17 cellular contexts compared by ENCODE assay signal in the genomic region with DNA sequence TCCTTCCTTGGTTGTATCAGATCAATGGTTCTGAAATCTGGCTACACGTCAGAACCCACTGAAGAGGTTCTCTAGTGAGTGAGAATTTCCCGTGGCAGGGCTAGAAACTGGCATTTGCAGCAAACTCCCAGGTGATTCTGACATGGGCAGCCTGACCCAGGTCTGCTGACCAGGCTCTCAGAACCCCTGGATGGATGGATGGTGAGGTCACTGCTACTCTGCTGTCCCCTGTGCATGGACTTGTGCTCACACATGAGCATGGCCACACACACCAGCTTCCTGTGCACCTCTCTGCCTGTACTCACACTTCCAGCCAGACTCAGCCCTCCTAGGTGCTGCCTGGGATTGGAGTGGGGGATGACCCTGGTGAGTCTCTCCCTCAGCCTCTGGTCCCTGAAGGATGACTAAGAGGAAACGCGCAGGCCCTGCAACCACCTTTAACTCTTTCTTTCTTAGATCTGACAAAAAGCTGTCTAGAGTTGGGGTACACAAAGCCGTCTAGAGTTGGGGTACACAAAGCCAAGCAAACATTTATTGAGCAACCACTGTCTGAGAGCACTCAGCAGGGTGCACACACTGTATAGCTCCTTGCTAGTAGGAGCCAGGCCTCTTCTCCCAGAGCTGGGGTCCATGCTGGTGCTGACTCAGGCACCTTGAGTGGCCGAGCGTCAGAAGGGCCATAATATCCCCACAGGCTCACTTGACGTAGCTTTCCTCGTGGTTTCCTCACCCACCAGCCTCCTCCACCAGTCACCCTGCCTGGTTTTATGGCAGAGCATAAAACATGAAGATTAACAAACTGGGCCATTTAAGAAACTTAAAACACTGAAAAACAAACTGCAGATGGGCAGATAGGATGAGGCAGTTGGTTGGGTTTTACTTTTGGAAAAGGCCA.
DNase-seq lines count a peak whose midpoint lies in the region; ATAC-seq, FAIRE-seq and TF ChIP-seq lines count a peak whose summit lies in the region.
"Had no signal": no experiment of that assay in that cellular context is flagged by ENCODE, and none has a peak within 500 bp of the region (broad histone marks: within the 10 kb centered on the region; RNA-seq: fewer than 3 reads in every experiment).

No MANE protein-coding gene starts in this region.

- TF ChIP-seq CTCF in A549 (IDR thresholded peaks at IDR 0.05) (no peak), Loucy (conservative IDR thresholded peaks at IDR 0.05; ENCODE audit: low read length) (no peak), astrocyte (IDR thresholded peaks at IDR 0.05; ENCODE audit: insufficient read depth, low read depth, low read length) (no peak), osteoblast (IDR thresholded peaks at IDR 0.05; ENCODE audit: extremely low read depth, low read depth, low read length) (no peak)

- WGBS in A549 (ENCODE audit: missing lambda C conversion rate): 72% methylated on average over 8 of the region's 9 CpGs

- POLR2A ChIA-PET in A549 (lab: Yijun Ruan, JAX): no interaction called here

- H3K36me3 Mint-ChIP-seq in astrocyte (ENCODE audit: low read depth, unreplicated experiment): peaks cover 16% of the 10 kb centered on the region

- peaks cover 17% of the 10 kb centered on the region for H3K4me1 Mint-ChIP-seq in astrocyte (ENCODE audit: low read depth, unreplicated experiment)
- H3K4me1 Mint-ChIP-seq: GM23338 had no signal

- no peaks in the 10 kb centered on the region for H3F3A ChIP-seq in Loucy (ENCODE audit: low read depth)

- H3K36me3 ChIP-seq in Loucy (ENCODE audit: insufficient read depth, low read length): no peaks in the 10 kb centered on the region
- H3K36me3 ChIP-seq in astrocyte (ENCODE audit: insufficient read depth, low read length): no peaks in the 10 kb centered on the region
- H3K36me3 ChIP-seq in osteoblast (ENCODE audit: insufficient read depth, low read length): no peaks in the 10 kb centered on the region

- H3K27me3 Mint-ChIP-seq in astrocyte (ENCODE audit: low read depth, unreplicated experiment): peaks cover 2% of the 10 kb centered on the region
- H3K27me3 Mint-ChIP-seq: CD4-positive, alpha-beta T cell had no signal

- CTCF ChIA-PET in A549 (lab: Yijun Ruan, JAX): no interaction called here

- H3K27ac ChIP-seq in A549: peak overlapping the region; percentile 25 to 79; a peak in 5 of 6 replicates
- no peak overlapping the region for H3K27ac ChIP-seq in astrocyte (ENCODE audit: low read depth, low read length)
- H3K27ac ChIP-seq in osteoblast (ENCODE audit: low read depth, low read length): peak overlapping the region; percentile 45

- no peak overlapping the region for H3K4me3 ChIP-seq in A549
- H3K4me3 ChIP-seq in Loucy (ENCODE audit: low read length, poor library complexity, severe bottlenecking): no peak overlapping the region
- no peak overlapping the region for H3K4me3 ChIP-seq in astrocyte (ENCODE audit: insufficient read depth, low read depth, low read length)
- no peak overlapping the region for H3K4me3 ChIP-seq in osteoblast (ENCODE audit: insufficient read depth, low read length)
- H3K4me3 ChIP-seq: GM23338 had no signal

- H3K9me2 ChIP-seq in Loucy (replicated peaks; ENCODE audit: low read depth, low read length): no peaks in the 10 kb centered on the region

- H3K4me1 ChIP-seq in A549: peaks cover 45% of the 10 kb centered on the region
- peaks cover 57% of the 10 kb centered on the region for H3K4me1 ChIP-seq in Loucy (ENCODE audit: insufficient read depth, low read length, poor library complexity, severe bottlenecking)
- peaks cover 6% of the 10 kb centered on the region for H3K4me1 ChIP-seq in astrocyte (ENCODE audit: insufficient read depth, low read length)
- peaks cover 34% of the 10 kb centered on the region for H3K4me1 ChIP-seq in osteoblast (ENCODE audit: insufficient read depth, low read length)
- H3K4me1 ChIP-seq: Caco-2 had no signal

- peak in 1 of 2 experiments; percentile 19 for DNase-seq in A549 (ENCODE audit: low read depth in 1 of 2, low spot score in 1 of 2)
- DNase-seq in astrocyte (ENCODE audit: low read depth): peak; percentile 28
- peak; percentile 86 for DNase-seq in osteoblast (ENCODE audit: insufficient read length, low spot score, missing footprints)
- no peak for DNase-seq in SKM-1 (lab: John Stamatoyannopoulos, UW; ENCODE audit: unreplicated experiment)
- DNase-seq in NCI-H2171 (lab: John Stamatoyannopoulos, UW): no peak
- DNase-seq: Caco-2; CD4-positive, alpha-beta T cell; GDM1; MM.1S; NCI-H146; NCI-H2029 treated with DMSO at 0.1 percent for 48 hours; NCI-H748 treated with DMSO at 0.1 percent for 48 hours; SHP77 treated with DMSO at 0.1 percent for 48 hours had no signal

- no peak for TF ChIP-seq EP300 in A549 (IDR thresholded peaks at IDR 0.05)

- TF ChIP-seq POLR2A in A549 (IDR thresholded peaks at IDR 0.05; ENCODE audit: low read length): no peak

- ATAC-seq in A549 (peak; percentile 21 to 30; a peak in 2 of 6 replicates), GM21526 (IDR thresholded peaks at IDR 0.05; ENCODE audit: low FRiP score, unreplicated experiment) (no peak)
- ATAC-seq: GM23338 had no signal

- no peaks in the 10 kb centered on the region for H3K79me2 ChIP-seq in Loucy (ENCODE audit: insufficient read depth, low read length)
- H3K79me2 ChIP-seq in astrocyte (ENCODE audit: insufficient read depth, low read length): no peaks in the 10 kb centered on the region
- H3K79me2 ChIP-seq in osteoblast (ENCODE audit: insufficient read depth, low read length): no peaks in the 10 kb centered on the region

- no peak overlapping the region for H3K4me3 Mint-ChIP-seq in astrocyte (ENCODE audit: unreplicated experiment)
- H3K4me3 Mint-ChIP-seq: CD4-positive, alpha-beta T cell; GM23338 had no signal

- H3K9me3 ChIP-seq in A549: no peaks in the 10 kb centered on the region
- no peaks in the 10 kb centered on the region for H3K9me3 ChIP-seq in Loucy (ENCODE audit: insufficient read depth, low read depth, low read length)
- no peaks in the 10 kb centered on the region for H3K9me3 ChIP-seq in astrocyte (ENCODE audit: insufficient read depth, low read depth, low read length)
- H3K9me3 ChIP-seq in osteoblast (ENCODE audit: low read depth, low read length): no peaks in the 10 kb centered on the region
- H3K9me3 ChIP-seq: Caco-2 had no signal

- no peaks in the 10 kb centered on the region for H4K20me1 ChIP-seq in Loucy (ENCODE audit: insufficient read depth, low read length, poor library complexity, severe bottlenecking)
- H4K20me1 ChIP-seq in astrocyte (ENCODE audit: insufficient read depth, low read length): no peaks in the 10 kb centered on the region
- no peaks in the 10 kb centered on the region for H4K20me1 ChIP-seq in osteoblast (ENCODE audit: insufficient read depth, low read length)

- peak overlapping the region; percentile 13 for H3K27ac Mint-ChIP-seq in astrocyte (ENCODE audit: unreplicated experiment)
- H3K27ac Mint-ChIP-seq: CD4-positive, alpha-beta T cell; GM23338 had no signal

- peak overlapping the region; percentile 22; the same call in 2 of the 3 replicates for H3K4me2 ChIP-seq in A549
- peak overlapping the region; percentile 47 for H3K4me2 ChIP-seq in Loucy (ENCODE audit: low read depth, low read length, poor library complexity, severe bottlenecking)
- no peak overlapping the region for H3K4me2 ChIP-seq in astrocyte (ENCODE audit: low read length)
- no peak overlapping the region for H3K4me2 ChIP-seq in osteoblast (ENCODE audit: insufficient read depth, low read length)
- H3K4me2 ChIP-seq: GM23338 had no signal

- H3K27me3 ChIP-seq in Loucy (ENCODE audit: insufficient read depth, low read length, poor library complexity, severe bottlenecking) (no peaks in the 10 kb centered on the region), astrocyte (ENCODE audit: insufficient read depth, low read length) (no peaks in the 10 kb centered on the region), osteoblast (ENCODE audit: insufficient read depth, low read length) (no peaks in the 10 kb centered on the region)

- no peak for TF ChIP-seq RAD21 in A549 (conservative IDR thresholded peaks at IDR 0.05 in 1 of 2, IDR thresholded peaks at IDR 0.05 in 1 of 2)

- H2AFZ ChIP-seq in Loucy (ENCODE audit: low read length) (peak overlapping the region; percentile 13; the same call in 1 of the 2 replicates), astrocyte (ENCODE audit: low read depth, low read length) (no peak overlapping the region), osteoblast (ENCODE audit: low read length) (no peak overlapping the region)
- H2AFZ ChIP-seq: GM23338 had no signal

- peaks cover 2% of the 10 kb centered on the region for H3K9me3 Mint-ChIP-seq in astrocyte (ENCODE audit: unreplicated experiment)
- H3K9me3 Mint-ChIP-seq: CD4-positive, alpha-beta T cell; GM23338 had no signal

- FAIRE-seq in A549 (lab: Jason Lieb, UNC) (no peak), astrocyte (lab: Jason Lieb, UNC) (no peak)
- FAIRE-seq: A204.1 had no signal

- H3K9ac ChIP-seq in Loucy (ENCODE audit: low read depth, low read length, poor library complexity, severe bottlenecking): peak overlapping the region; percentile 43
- no peak overlapping the region for H3K9ac ChIP-seq in astrocyte (ENCODE audit: low read length)

TF ChIP-seq in A549, 52 proteins besides CTCF, POLR2A, EP300 and RAD21:
- TF ChIP-seq EHF (CRISPR knock-in tag; IDR thresholded peaks at IDR 0.05): no peak
- no peak for TF ChIP-seq RFX5 (IDR thresholded peaks at IDR 0.05)
- no peak for TF ChIP-seq PHF8 (IDR thresholded peaks at IDR 0.05; ENCODE audit: borderline replicate concordance, low read depth)
- TF ChIP-seq HOXA7 (CRISPR knock-in tag; IDR thresholded peaks at IDR 0.05): no peak
- TF ChIP-seq CBX2 (IDR thresholded peaks at IDR 0.05; ENCODE audit: borderline replicate concordance, low read depth): no peak
- TF ChIP-seq, protein P1, sequence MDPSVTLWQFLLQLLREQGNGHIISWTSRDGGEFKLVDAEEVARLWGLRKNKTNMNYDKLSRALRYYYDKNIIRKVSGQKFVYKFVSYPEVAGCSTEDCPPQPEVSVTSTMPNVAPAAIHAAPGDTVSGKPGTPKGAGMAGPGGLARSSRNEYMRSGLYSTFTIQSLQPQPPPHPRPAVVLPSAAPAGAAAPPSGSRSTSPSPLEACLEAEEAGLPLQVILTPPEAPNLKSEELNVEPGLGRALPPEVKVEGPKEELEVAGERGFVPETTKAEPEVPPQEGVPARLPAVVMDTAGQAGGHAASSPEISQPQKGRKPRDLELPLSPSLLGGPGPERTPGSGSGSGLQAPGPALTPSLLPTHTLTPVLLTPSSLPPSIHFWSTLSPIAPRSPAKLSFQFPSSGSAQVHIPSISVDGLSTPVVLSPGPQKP (IDR thresholded peaks at IDR 0.05; ENCODE audit: low read depth, low read length): no peak
- TF ChIP-seq HDAC2 (IDR thresholded peaks at IDR 0.05): no peak
- no peak for TF ChIP-seq MAFK (IDR thresholded peaks at IDR 0.05; ENCODE audit: partially characterized antibody)
- no peak for TF ChIP-seq GATA3 (IDR thresholded peaks at IDR 0.05; ENCODE audit: borderline replicate concordance)
- no peak for TF ChIP-seq SMC3 (IDR thresholded peaks at IDR 0.05)

Comparison
In these comparisons a context has a peak if more than half of its experiments do, and no peak if none do; other contexts are left out.
1. DNase-seq: peak in astrocyte (single experiment) and osteoblast (single experiment); none in SKM-1 (single experiment) and NCI-H2171 (single experiment).
2. H3K4me2 ChIP-seq: peak in A549 (single experiment) and Loucy (single experiment); none in astrocyte (single experiment) and osteoblast (single experiment).